In the genomic region with DNA sequence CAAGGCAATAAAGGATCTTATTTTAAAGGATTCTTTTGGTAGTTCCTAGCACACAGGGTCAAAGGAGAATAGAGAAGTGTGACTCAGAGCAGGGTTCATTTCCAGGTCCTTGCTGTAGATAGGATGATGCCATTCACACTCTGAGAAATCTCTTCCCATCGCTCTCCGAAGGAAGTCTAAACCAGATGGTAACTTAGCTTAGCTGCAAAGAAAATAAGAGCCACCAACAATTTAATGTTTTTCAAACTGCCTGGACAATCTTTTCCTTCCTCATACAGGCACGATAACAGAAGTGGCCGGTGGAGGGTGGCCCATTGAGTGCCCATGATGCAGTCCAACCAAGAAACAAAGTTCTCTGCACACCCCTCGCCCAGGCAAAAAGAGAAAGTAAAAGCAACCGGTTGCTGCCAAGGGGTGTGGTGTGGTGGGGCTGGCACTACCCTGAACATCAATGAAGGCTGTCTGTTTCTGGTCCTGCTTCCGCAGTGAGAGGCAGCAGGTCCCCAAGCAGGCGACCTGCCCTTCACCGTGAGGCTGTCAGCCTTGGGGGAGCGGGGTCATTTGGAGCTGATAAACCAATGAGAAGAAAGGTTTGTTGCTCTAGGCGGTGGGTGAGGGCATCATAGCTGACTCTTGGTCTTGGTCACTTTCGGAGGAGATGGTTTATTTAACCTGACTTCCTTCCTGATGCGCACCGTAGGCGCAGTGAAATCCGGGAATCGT, we compare ENCODE assay signal across 8 cellular contexts. TPM values are rescaled to one million over a fixed set of nuclear protein-coding genes. Genes with fewer than 3 reads are reported as not detected.
DNase-seq lines count a peak whose midpoint lies in the region; ATAC-seq and TF ChIP-seq lines count a peak whose summit lies in the region.

No MANE protein-coding gene starts in this region.

- H3K27ac ChIP-seq in SU-DHL-6 (ENCODE audit: low read depth, low read length) (0 out of 2 replicates have a peak overlapping the region, but pooled peaks have one; percentile 41), lower lobe of right lung (peak overlapping the region; percentile 80), SJCRH30 (no peak overlapping the region)

- no peaks in the 10 kb centered on the region for H4K20me1 ChIP-seq in SU-DHL-6 (ENCODE audit: low read depth, low read length)

- DNase-seq in astrocyte of the cerebellum (ENCODE audit: low read depth), result no peak
- peak; percentile 49 for DNase-seq in lower lobe of right lung
- peak; percentile 28 to 29 for DNase-seq in stimulated activated CD8-positive, alpha-beta memory T cell treated with anti-CD3 and anti-CD28 coated beads, Interleukin-2, amount 100 ng/mL, for 48 hours (ENCODE audit: low read depth in 2 of 2)
- no peak for DNase-seq in NCI-H146 treated with DMSO at 0.1 percent for 48 hours (lab: John Stamatoyannopoulos, UW; ENCODE audit: unreplicated experiment)
- DNase-seq in SJCRH30, result no peak

- H3K4me2 ChIP-seq in SU-DHL-6 (ENCODE audit: low read depth, low read length, poor library complexity, severe bottlenecking), result peak overlapping the region; percentile 85

- H3F3A ChIP-seq in SU-DHL-6 (ENCODE audit: insufficient read depth), result no peaks in the 10 kb centered on the region

- no peaks in the 10 kb centered on the region for H3K9me2 ChIP-seq in SU-DHL-6 (replicated peaks; ENCODE audit: insufficient read depth, low read length)

- peak overlapping the region; percentile 63 for H3K4me3 ChIP-seq in SU-DHL-6 (ENCODE audit: insufficient read depth, low read length, poor library complexity, severe bottlenecking)
- H3K4me3 ChIP-seq in astrocyte of the cerebellum (ENCODE audit: low read depth, low read length), result peak overlapping the region; percentile 32
- H3K4me3 ChIP-seq in lower lobe of right lung, result peak overlapping the region; percentile 68
- H3K4me3 ChIP-seq in SJCRH30, result no peak overlapping the region

- H3K4me1 ChIP-seq in lower lobe of right lung (peaks cover 15% of the 10 kb centered on the region), SJCRH30 (no peaks in the 10 kb centered on the region)

- H3K27me3 ChIP-seq in SU-DHL-6 (ENCODE audit: low read length) (no peaks in the 10 kb centered on the region), lower lobe of right lung (ENCODE audit: low read depth) (no peaks in the 10 kb centered on the region), SJCRH30 (no peaks in the 10 kb centered on the region)

- peak overlapping the region; percentile 95 for H2AFZ ChIP-seq in SU-DHL-6 (ENCODE audit: low read depth, low read length, severe bottlenecking)

- TF ChIP-seq CTCF in SU-DHL-6 (IDR thresholded peaks at IDR 0.05; ENCODE audit: insufficient read depth, low read length, poor library complexity, severe bottlenecking), result no peak
- no peak for TF ChIP-seq CTCF in astrocyte of the cerebellum (IDR thresholded peaks at IDR 0.05; ENCODE audit: low read depth, low read length, missing control alignments)
- TF ChIP-seq CTCF in lower lobe of right lung (IDR thresholded peaks at IDR 0.05), result no peak

- ATAC-seq in GM18511 (IDR thresholded peaks at IDR 0.05; ENCODE audit: unreplicated experiment) (peak; percentile 48), HG02885 (IDR thresholded peaks at IDR 0.05; ENCODE audit: poor library complexity, unreplicated experiment) (peak; percentile 23), lower lobe of right lung (peak; percentile 69 to 74)

- in situ Hi-C loops in astrocyte of the cerebellum (cut with HindIII; ENCODE audit: low sequenced_read_pairs), result no loop called here

- H3K79me2 ChIP-seq in SU-DHL-6 (ENCODE audit: insufficient read depth, low read length), result no peaks in the 10 kb centered on the region

- peak overlapping the region; percentile 61 for H3K9ac ChIP-seq in SU-DHL-6 (ENCODE audit: low read length)

- intact Hi-C loops in lower lobe of right lung (cut with DNase I), result no loop called here

- no peaks in the 10 kb centered on the region for H3K9me3 ChIP-seq in SU-DHL-6 (ENCODE audit: insufficient read depth, low read length)
- H3K9me3 ChIP-seq in lower lobe of right lung, result no peaks in the 10 kb centered on the region
- no peaks in the 10 kb centered on the region for H3K9me3 ChIP-seq in SJCRH30 (replicated peaks)

- H3K36me3 ChIP-seq in SU-DHL-6 (ENCODE audit: low read length), result no peaks in the 10 kb centered on the region
- H3K36me3 ChIP-seq in lower lobe of right lung, result no peaks in the 10 kb centered on the region
- H3K36me3 ChIP-seq in SJCRH30, result no peaks in the 10 kb centered on the region

RNA-seq across cellular contexts. Expression of a gene that starts 1.0 kb away (rescaled TPM):
- total RNA-seq in lower lobe of right lung, result 13.2 TPM
- total RNA-seq in SJCRH30 (2014; rRNA removed; shearing (Covaris generic)), result not detected in 2 replicates

Comparison
In these comparisons a context has a peak if more than half of its experiments do, and no peak if none do; other contexts are left out.
1. DNase-seq: peak in lower lobe of right lung (single experiment) and stimulated activated CD8-positive, alpha-beta memory T cell treated with anti-CD3 and anti-CD28 coated beads, Interleukin-2, amount 100 ng/mL, for 48 hours (2 of 2); none in astrocyte of the cerebellum (single experiment), NCI-H146 treated with DMSO at 0.1 percent for 48 hours (single experiment) and SJCRH30 (0 of 2).
2. RNA of a gene that starts 1.0 kb away (total RNA-seq): 13.2 TPM in lower lobe of right lung (single experiment); not detected in SJCRH30; every median in the first group is over 10 times any median in the second.
3. Peak in every context shown above with its lines, with median percentiles within 50 percentile points of each other: ATAC-seq.